1 cellular context compared by ENCODE assay signal in the genomic region with DNA sequence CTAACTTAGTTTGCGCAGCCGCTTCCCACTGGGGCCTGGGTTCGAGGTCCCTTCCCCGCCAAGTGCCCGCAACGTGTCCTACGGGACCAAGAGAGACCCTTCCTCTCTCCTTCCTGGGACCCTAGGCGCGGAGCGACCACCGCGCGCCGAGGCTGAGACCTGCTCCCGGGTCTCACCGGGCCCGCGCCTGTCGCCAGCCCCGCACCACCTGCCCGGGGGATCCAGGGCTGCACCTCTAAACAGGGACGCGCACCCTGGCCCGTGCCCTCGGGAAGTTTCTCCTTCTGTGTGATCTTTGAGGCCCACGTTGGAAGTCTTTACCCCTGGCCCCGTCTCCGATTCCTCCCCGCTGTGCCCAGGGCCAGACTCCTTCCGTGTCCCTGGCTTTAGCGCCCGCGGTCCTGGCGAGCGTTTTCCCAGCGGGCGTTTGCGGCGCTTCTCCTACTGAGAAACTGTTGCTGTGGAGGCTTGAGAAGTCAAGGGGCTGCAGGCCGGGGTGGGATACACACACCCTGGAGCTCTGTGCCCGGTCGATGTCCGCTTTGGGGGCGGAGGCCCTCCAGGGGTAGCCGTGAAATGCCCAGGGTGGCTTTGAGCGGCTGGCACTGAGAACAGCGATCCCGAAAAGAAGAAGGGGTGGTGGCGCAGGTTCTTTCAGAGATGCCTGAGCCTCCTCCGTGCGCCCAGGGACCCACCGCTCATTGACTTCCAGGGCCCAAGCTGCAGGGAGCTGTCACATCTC.
TF ChIP-seq lines count a peak whose summit lies in the region.

No MANE protein-coding gene starts in this region.

TF ChIP-seq in H1, 55 proteins besides CTCF, POLR2A, EP300 and RAD21:
- TF ChIP-seq TCF12 (IDR thresholded peaks at IDR 0.05; ENCODE audit: low read depth, low read length) = no peak
- TF ChIP-seq KDM4A (IDR thresholded peaks at IDR 0.05; ENCODE audit: low read depth, low read length, severe bottlenecking) = peak; percentile 38
- peak; percentile 80 for TF ChIP-seq SUZ12 (IDR thresholded peaks at IDR 0.05; ENCODE audit: low read length)
- no peak for TF ChIP-seq PHF8 (conservative IDR thresholded peaks at IDR 0.05; ENCODE audit: low read depth, low read length)
- no peak for TF ChIP-seq KDM5A (IDR thresholded peaks at IDR 0.05; ENCODE audit: low read length)
- TF ChIP-seq SAP30 (IDR thresholded peaks at IDR 0.05; ENCODE audit: insufficient read depth, insufficient replicate concordance, low read length) = no peak
- no peak for TF ChIP-seq SP1 (IDR thresholded peaks at IDR 0.05; ENCODE audit: low read depth, low read length)
- peak; percentile 60 for TF ChIP-seq EZH2 (IDR thresholded peaks at IDR 0.05; ENCODE audit: low read depth, low read length, severe bottlenecking)
- TF ChIP-seq, protein P1, sequence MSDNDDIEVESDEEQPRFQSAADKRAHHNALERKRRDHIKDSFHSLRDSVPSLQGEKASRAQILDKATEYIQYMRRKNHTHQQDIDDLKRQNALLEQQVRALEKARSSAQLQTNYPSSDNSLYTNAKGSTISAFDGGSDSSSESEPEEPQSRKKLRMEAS (IDR thresholded peaks at IDR 0.05) = no peak
TF ChIP-seq in H1: peak in this region for 3.
